Comparison of ENCODE assay signal across 12 cellular contexts in genomic region chr6:25951296-25952032, GRCh38. TPM values are rescaled to one million over a fixed set of nuclear protein-coding genes. Genes with fewer than 3 reads are reported as not detected.
"Had no signal": no experiment of that assay in that cellular context is flagged by ENCODE, and none has a peak within 500 bp of the region (broad histone marks: within the 10 kb centered on the region; RNA-seq: fewer than 3 reads in every experiment).

No MANE protein-coding gene starts in this region.

- H3K9ac ChIP-seq: GM23248 had no signal

- H2AFZ ChIP-seq: GM23248 had no signal

- H3K27ac ChIP-seq: GM23248 had no signal

- DNase-seq: GM23248, GOT3, H7, H9, HCEC 1CT, HFFc6 had no signal

- H3K27ac Mint-ChIP-seq: GM23338, H9, HFFc6 had no signal

- FAIRE-seq: H1, H54 had no signal

- H3K9me3 ChIP-seq: HAP-1 had no signal

- H3K4me1 ChIP-seq: HAP-1 had no signal

- ATAC-seq: GM23338, HCT116 had no signal

- H3K4me3 Mint-ChIP-seq: GM23338, H9, HFFc6 had no signal

- H3K4me3 ChIP-seq: GM23248, GM23338, HAP-1 had no signal

- H3K4me2 ChIP-seq: GM23338 had no signal

- H3K36me3 ChIP-seq: HAP-1 had no signal

- H3K9me3 Mint-ChIP-seq: GM23338, HFFc6 had no signal

- H3K4me1 Mint-ChIP-seq: GM23338 had no signal

RNA-seq across cellular contexts. Expression of gene SLC17A2, which starts 21.0 kb away (rescaled TPM):
- total RNA-seq: GM23248, GM23338, H1, H4, H7, H9, HFFc6 had no signal
- polyA plus RNA-seq: GM23248, GM23338, H1 had no signal
